In genomic region chr1:12339410-12339809, GRCh38 we compare ENCODE assay signal across 11 cellular contexts.
DNase-seq lines count a peak whose midpoint lies in the region; ATAC-seq, FAIRE-seq and TF ChIP-seq lines count a peak whose summit lies in the region.
"Had no signal": no experiment of that assay in that cellular context is flagged by ENCODE, and none has a peak within 500 bp of the region (broad histone marks: within the 10 kb centered on the region; RNA-seq: fewer than 3 reads in every experiment).

No MANE protein-coding gene starts in this region.

- H3K27me3 ChIP-seq in BLaER1 treated with 17β-estradiol and CSF1 and Interleukin-3, amounts not matched to agents 10 nM and 100 nM, result no peaks in the 10 kb centered on the region
- H3K27me3 ChIP-seq: spleen had no signal

- no peaks in the 10 kb centered on the region for H3K27me3 Mint-ChIP-seq in neural crest cell (ENCODE audit: low read depth)
- H3K27me3 Mint-ChIP-seq: stimulated activated naive CD8-positive, alpha-beta T cell treated with anti-CD3 and anti-CD28 coated beads, Interleukin-15, Interleukin-2, amounts not matched to agents 100 ng/mL and 50 ng/mL, for 24 hours had no signal

- no peak for ATAC-seq in HG03460 (IDR thresholded peaks at IDR 0.05; ENCODE audit: unreplicated experiment)

- H3K36me3 ChIP-seq in BLaER1 treated with 17β-estradiol and CSF1 and Interleukin-3, amounts not matched to agents 10 nM and 100 nM, result peaks cover 34 to 75% (median 53%) of the 10 kb centered on the region in 11 experiments

- H3K4me3 ChIP-seq in BLaER1 treated with 17β-estradiol and CSF1 and Interleukin-3, amounts not matched to agents 10 nM and 100 nM, result no peak overlapping the region
- no peak overlapping the region for H3K4me3 ChIP-seq in fibroblast of mammary gland (ENCODE audit: control insufficient read depth, low read depth, low read length)
- H3K4me3 ChIP-seq: spleen had no signal

- peak overlapping the region in 8 of 11 experiments; percentile 11 to 57 (median 38); a peak in 10 of 22 replicates for H3K4me2 ChIP-seq in BLaER1 treated with 17β-estradiol and CSF1 and Interleukin-3, amounts not matched to agents 10 nM and 100 nM

- H3K27ac ChIP-seq in BLaER1 treated with 17β-estradiol and CSF1 and Interleukin-3, amounts not matched to agents 10 nM and 100 nM, result no peak overlapping the region
- H3K27ac ChIP-seq: spleen had no signal

- no peak overlapping the region for H3K27ac Mint-ChIP-seq in neural crest cell (ENCODE audit: unreplicated experiment)
- H3K27ac Mint-ChIP-seq: stimulated activated naive CD8-positive, alpha-beta T cell treated with anti-CD3 and anti-CD28 coated beads, Interleukin-15, Interleukin-2, amounts not matched to agents 100 ng/mL and 50 ng/mL, for 24 hours had no signal

- no peaks in the 10 kb centered on the region for H3K9me3 Mint-ChIP-seq in neural crest cell
- H3K9me3 Mint-ChIP-seq: stimulated activated naive CD8-positive, alpha-beta T cell treated with anti-CD3 and anti-CD28 coated beads, Interleukin-15, Interleukin-2, amounts not matched to agents 100 ng/mL and 50 ng/mL, for 24 hours had no signal

- TF ChIP-seq CTCF in fibroblast of mammary gland (conservative IDR thresholded peaks at IDR 0.05; ENCODE audit: control insufficient read depth, insufficient read depth, low read depth, low read length), result peak; percentile 18
- TF ChIP-seq CTCF in neural crest cell (conservative IDR thresholded peaks at IDR 0.05), result peak; percentile 31

- peak; percentile 42 for DNase-seq in NCI-H82 treated with DMSO at 0.1 percent for 48 hours (lab: John Stamatoyannopoulos, UW; ENCODE audit: unreplicated experiment)
- no peak for DNase-seq in fibroblast of mammary gland (ENCODE audit: low read depth)
- DNase-seq in neural crest cell (ENCODE audit: low read depth, low spot score), result no peak
- no peak for DNase-seq in activated CD4-positive, alpha-beta T cell treated with anti-CD3 and anti-CD28 coated beads for 1 hour
- no peak for DNase-seq in H54 (ENCODE audit: insufficient read length, low spot score)
- no peak for DNase-seq in MV-4-11 (lab: John Stamatoyannopoulos, UW)
- DNase-seq: activated T-cell treated with anti-CD3 and anti-CD28 coated beads, Interleukin-2, amount 50 U/mL, for 48 hours; spleen had no signal

- no peak overlapping the region for H3K9ac ChIP-seq in BLaER1 treated with 17β-estradiol and CSF1 and Interleukin-3, amounts not matched to agents 10 nM and 100 nM

- no peak for FAIRE-seq in H54 (lab: Jason Lieb, UNC)

- H3K4me1 Mint-ChIP-seq in neural crest cell, result peaks cover 44% of the 10 kb centered on the region

- H3K4me1 ChIP-seq in BLaER1 treated with 17β-estradiol and CSF1 and Interleukin-3, amounts not matched to agents 10 nM and 100 nM, result peaks cover 27 to 80% (median 38%) of the 10 kb centered on the region in 10 experiments

- TF ChIP-seq POLR2A in H54 (IDR thresholded peaks at IDR 0.05; ENCODE audit: low read depth, low read length), result no peak

- no peak overlapping the region for H3K4me3 Mint-ChIP-seq in neural crest cell
- H3K4me3 Mint-ChIP-seq: stimulated activated naive CD8-positive, alpha-beta T cell treated with anti-CD3 and anti-CD28 coated beads, Interleukin-15, Interleukin-2, amounts not matched to agents 100 ng/mL and 50 ng/mL, for 24 hours had no signal

- peaks cover 15% of the 10 kb centered on the region for H3K36me3 Mint-ChIP-seq in neural crest cell (ENCODE audit: low read depth)

- no peaks in the 10 kb centered on the region for H4K20me1 ChIP-seq in BLaER1 treated with 17β-estradiol and CSF1 and Interleukin-3, amounts not matched to agents 10 nM and 100 nM

- H3K9me3 ChIP-seq in BLaER1 treated with 17β-estradiol and CSF1 and Interleukin-3, amounts not matched to agents 10 nM and 100 nM (replicated peaks in 1 of 11), result no peaks in the 10 kb centered on the region
- H3K9me3 ChIP-seq: spleen had no signal
